Comparison of ENCODE assay signal across 1 cellular context in genomic region chr1:117366281-117366981, GRCh38.
TF ChIP-seq lines count a peak whose summit lies in the region.

No MANE protein-coding gene starts in this region.

TF ChIP-seq in HepG2, 621 proteins besides CTCF, POLR2A, EP300 and RAD21 (continued from another document and continues in another):
- TF ChIP-seq ZNF639 (CRISPR knock-in tag; conservative IDR thresholded peaks at IDR 0.05) (no peak; the same call in 1 of the 2 replicates), ZNF678 (CRISPR knock-in tag; IDR thresholded peaks at IDR 0.05) (no peak), ZNF3 (CRISPR knock-in tag; IDR thresholded peaks at IDR 0.05) (no peak), NFKBIZ (CRISPR knock-in tag; IDR thresholded peaks at IDR 0.05) (no peak), KDM5A (IDR thresholded peaks at IDR 0.05; ENCODE audit: borderline replicate concordance, low read length) (no peak), MXD4 (CRISPR knock-in tag; IDR thresholded peaks at IDR 0.05) (no peak), HOXD1 (CRISPR knock-in tag; IDR thresholded peaks at IDR 0.05) (0 out of 2 replicates have a peak, but pooled peaks have one; percentile 22), FOSL2 (CRISPR knock-in tag; IDR thresholded peaks at IDR 0.05) (no peak), TOPORS (CRISPR knock-in tag; IDR thresholded peaks at IDR 0.05) (no peak), GPN1 (CRISPR knock-in tag; IDR thresholded peaks at IDR 0.05; ENCODE audit: borderline replicate concordance) (no peak), TEAD3 (CRISPR knock-in tag; optimal IDR thresholded peaks at IDR 0.05; ENCODE audit: borderline replicate concordance) (no peak), ZNF160 (CRISPR knock-in tag; IDR thresholded peaks at IDR 0.05) (no peak), MEF2D (CRISPR knock-in tag; IDR thresholded peaks at IDR 0.05) (no peak), ZNF468 (CRISPR knock-in tag; IDR thresholded peaks at IDR 0.05) (no peak), MED1 (CRISPR knock-in tag; IDR thresholded peaks at IDR 0.05) (peak; percentile 42; the same call in 1 of the 2 replicates), CEBPB (IDR thresholded peaks at IDR 0.05; ENCODE audit: borderline replicate concordance, low read depth, low read length) (no peak), ZBTB21 (CRISPR knock-in tag; IDR thresholded peaks at IDR 0.05) (no peak), AGO1 (IDR thresholded peaks at IDR 0.05; ENCODE audit: low read depth, low read length, poor library complexity, severe bottlenecking) (no peak), EZH2 (conservative IDR thresholded peaks at IDR 0.05; ENCODE audit: low read depth, low read length) (no peak), BHLHE40 (IDR thresholded peaks at IDR 0.05; ENCODE audit: low read length) (no peak), ZNF552 (CRISPR knock-in tag; IDR thresholded peaks at IDR 0.05; ENCODE audit: borderline replicate concordance) (no peak), EHMT2 (IDR thresholded peaks at IDR 0.05; ENCODE audit: borderline replicate concordance, low read depth, low read length) (no peak), KLF15 (CRISPR knock-in tag; IDR thresholded peaks at IDR 0.05; ENCODE audit: borderline replicate concordance) (no peak), HCFC1 (IDR thresholded peaks at IDR 0.05; ENCODE audit: low read depth, low read length) (no peak), AHR (CRISPR knock-in tag; IDR thresholded peaks at IDR 0.05) (0 out of 2 replicates have a peak, but pooled peaks have one; percentile 27), NBN (conservative IDR thresholded peaks at IDR 0.05) (no peak), TOE1 (CRISPR knock-in tag; IDR thresholded peaks at IDR 0.05) (no peak), HMG20B (CRISPR knock-in tag; conservative IDR thresholded peaks at IDR 0.05) (no peak), ZNF672 (CRISPR knock-in tag; IDR thresholded peaks at IDR 0.05) (no peak), ZNF484 (CRISPR knock-in tag; IDR thresholded peaks at IDR 0.05; ENCODE audit: borderline replicate concordance, low read depth) (no peak), HDAC1 (CRISPR knock-in tag; IDR thresholded peaks at IDR 0.05) (peak; percentile 37; the same call in 1 of the 2 replicates), KLF12 (CRISPR knock-in tag; IDR thresholded peaks at IDR 0.05; ENCODE audit: borderline replicate concordance) (no peak), SOX13 (IDR thresholded peaks at IDR 0.05) (no peak), SOX13 (CRISPR knock-in tag; conservative IDR thresholded peaks at IDR 0.05 in 1 of 2, IDR thresholded peaks at IDR 0.05 in 1 of 2) (peak in 1 of 2 experiments; percentile 11; a peak in 1 of 4 replicates), ZNF557 (CRISPR knock-in tag; IDR thresholded peaks at IDR 0.05) (no peak), HMGA1 (CRISPR knock-in tag; conservative IDR thresholded peaks at IDR 0.05) (no peak), NFE2L2 (IDR thresholded peaks at IDR 0.05; ENCODE audit: low read length) (no peak), PRMT3 (CRISPR knock-in tag; IDR thresholded peaks at IDR 0.05; ENCODE audit: borderline replicate concordance, low read depth) (peak; percentile 51; the same call in 1 of the 2 replicates), ZNF282 (IDR thresholded peaks at IDR 0.05; ENCODE audit: partially characterized antibody) (no peak), ZNF317 (CRISPR knock-in tag; IDR thresholded peaks at IDR 0.05) (no peak), THYN1 (CRISPR knock-in tag; IDR thresholded peaks at IDR 0.05; ENCODE audit: borderline replicate concordance, low read depth) (no peak), XRCC5 (optimal IDR thresholded peaks at IDR 0.05; ENCODE audit: low read length) (peak; percentile 21), SP2 (CRISPR knock-in tag; IDR thresholded peaks at IDR 0.05) (no peak), ZNF143 (CRISPR knock-in tag; IDR thresholded peaks at IDR 0.05) (no peak), CHD4 (IDR thresholded peaks at IDR 0.05; ENCODE audit: borderline replicate concordance, low read length) (no peak), MNT (IDR thresholded peaks at IDR 0.05) (no peak), KDM2A (CRISPR knock-in tag; IDR thresholded peaks at IDR 0.05; ENCODE audit: borderline replicate concordance, low read depth) (peak; percentile 42; the same call in 1 of the 2 replicates)
- TF ChIP-seq, protein P1, sequence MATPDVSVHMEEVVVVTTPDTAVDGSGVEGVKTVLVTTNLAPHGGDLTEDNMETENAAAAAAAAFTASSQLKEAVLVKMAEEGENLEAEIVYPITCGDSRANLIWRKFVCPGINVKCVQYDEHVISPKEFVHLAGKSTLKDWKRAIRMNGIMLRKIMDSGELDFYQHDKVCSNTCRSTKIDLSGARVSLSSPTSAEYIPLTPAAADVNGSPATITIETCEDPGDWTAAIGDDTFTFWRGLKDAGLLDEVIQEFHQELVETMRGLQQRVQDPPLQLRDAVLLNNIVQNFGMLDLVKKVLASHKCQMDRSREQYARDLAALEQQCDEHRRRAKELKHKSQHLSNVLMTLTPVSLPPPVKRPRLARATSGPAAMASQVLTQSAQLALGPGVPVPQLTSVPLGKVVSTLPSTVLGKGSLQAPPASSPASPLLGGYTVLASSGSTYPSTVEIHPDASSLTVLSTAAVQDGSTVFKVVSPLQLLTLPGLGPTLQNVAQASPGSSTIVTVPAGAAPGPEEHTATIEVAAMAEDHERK (CRISPR knock-in tag; IDR thresholded peaks at IDR 0.05; ENCODE audit: low read depth): no peak
- TF ChIP-seq, protein P2, sequence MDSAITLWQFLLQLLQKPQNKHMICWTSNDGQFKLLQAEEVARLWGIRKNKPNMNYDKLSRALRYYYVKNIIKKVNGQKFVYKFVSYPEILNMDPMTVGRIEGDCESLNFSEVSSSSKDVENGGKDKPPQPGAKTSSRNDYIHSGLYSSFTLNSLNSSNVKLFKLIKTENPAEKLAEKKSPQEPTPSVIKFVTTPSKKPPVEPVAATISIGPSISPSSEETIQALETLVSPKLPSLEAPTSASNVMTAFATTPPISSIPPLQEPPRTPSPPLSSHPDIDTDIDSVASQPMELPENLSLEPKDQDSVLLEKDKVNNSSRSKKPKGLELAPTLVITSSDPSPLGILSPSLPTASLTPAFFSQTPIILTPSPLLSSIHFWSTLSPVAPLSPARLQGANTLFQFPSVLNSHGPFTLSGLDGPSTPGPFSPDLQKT (CRISPR knock-in tag; IDR thresholded peaks at IDR 0.05; ENCODE audit: borderline replicate concordance): no peak
- TF ChIP-seq, protein P3, sequence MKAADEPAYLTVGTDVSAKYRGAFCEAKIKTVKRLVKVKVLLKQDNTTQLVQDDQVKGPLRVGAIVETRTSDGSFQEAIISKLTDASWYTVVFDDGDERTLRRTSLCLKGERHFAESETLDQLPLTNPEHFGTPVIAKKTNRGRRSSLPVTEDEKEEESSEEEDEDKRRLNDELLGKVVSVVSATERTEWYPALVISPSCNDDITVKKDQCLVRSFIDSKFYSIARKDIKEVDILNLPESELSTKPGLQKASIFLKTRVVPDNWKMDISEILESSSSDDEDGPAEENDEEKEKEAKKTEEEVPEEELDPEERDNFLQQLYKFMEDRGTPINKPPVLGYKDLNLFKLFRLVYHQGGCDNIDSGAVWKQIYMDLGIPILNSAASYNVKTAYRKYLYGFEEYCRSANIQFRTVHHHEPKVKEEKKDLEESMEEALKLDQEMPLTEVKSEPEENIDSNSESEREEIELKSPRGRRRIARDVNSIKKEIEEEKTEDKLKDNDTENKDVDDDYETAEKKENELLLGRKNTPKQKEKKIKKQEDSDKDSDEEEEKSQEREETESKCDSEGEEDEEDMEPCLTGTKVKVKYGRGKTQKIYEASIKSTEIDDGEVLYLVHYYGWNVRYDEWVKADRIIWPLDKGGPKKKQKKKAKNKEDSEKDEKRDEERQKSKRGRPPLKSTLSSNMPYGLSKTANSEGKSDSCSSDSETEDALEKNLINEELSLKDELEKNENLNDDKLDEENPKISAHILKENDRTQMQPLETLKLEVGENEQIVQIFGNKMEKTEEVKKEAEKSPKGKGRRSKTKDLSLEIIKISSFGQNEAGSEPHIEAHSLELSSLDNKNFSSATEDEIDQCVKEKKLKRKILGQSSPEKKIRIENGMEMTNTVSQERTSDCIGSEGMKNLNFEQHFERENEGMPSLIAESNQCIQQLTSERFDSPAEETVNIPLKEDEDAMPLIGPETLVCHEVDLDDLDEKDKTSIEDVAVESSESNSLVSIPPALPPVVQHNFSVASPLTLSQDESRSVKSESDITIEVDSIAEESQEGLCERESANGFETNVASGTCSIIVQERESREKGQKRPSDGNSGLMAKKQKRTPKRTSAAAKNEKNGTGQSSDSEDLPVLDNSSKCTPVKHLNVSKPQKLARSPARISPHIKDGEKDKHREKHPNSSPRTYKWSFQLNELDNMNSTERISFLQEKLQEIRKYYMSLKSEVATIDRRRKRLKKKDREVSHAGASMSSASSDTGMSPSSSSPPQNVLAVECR (CRISPR knock-in tag; IDR thresholded peaks at IDR 0.05; ENCODE audit: borderline replicate concordance): peak; percentile 9; the same call in 1 of the 2 replicates
- TF ChIP-seq, protein P4, sequence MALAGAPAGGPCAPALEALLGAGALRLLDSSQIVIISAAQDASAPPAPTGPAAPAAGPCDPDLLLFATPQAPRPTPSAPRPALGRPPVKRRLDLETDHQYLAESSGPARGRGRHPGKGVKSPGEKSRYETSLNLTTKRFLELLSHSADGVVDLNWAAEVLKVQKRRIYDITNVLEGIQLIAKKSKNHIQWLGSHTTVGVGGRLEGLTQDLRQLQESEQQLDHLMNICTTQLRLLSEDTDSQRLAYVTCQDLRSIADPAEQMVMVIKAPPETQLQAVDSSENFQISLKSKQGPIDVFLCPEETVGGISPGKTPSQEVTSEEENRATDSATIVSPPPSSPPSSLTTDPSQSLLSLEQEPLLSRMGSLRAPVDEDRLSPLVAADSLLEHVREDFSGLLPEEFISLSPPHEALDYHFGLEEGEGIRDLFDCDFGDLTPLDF (CRISPR knock-in tag; IDR thresholded peaks at IDR 0.05): no peak; the same call in 1 of the 2 replicates
- TF ChIP-seq, protein P5, sequence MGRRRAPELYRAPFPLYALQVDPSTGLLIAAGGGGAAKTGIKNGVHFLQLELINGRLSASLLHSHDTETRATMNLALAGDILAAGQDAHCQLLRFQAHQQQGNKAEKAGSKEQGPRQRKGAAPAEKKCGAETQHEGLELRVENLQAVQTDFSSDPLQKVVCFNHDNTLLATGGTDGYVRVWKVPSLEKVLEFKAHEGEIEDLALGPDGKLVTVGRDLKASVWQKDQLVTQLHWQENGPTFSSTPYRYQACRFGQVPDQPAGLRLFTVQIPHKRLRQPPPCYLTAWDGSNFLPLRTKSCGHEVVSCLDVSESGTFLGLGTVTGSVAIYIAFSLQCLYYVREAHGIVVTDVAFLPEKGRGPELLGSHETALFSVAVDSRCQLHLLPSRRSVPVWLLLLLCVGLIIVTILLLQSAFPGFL (CRISPR knock-in tag; IDR thresholded peaks at IDR 0.05): no peak
- TF ChIP-seq, protein P6, sequence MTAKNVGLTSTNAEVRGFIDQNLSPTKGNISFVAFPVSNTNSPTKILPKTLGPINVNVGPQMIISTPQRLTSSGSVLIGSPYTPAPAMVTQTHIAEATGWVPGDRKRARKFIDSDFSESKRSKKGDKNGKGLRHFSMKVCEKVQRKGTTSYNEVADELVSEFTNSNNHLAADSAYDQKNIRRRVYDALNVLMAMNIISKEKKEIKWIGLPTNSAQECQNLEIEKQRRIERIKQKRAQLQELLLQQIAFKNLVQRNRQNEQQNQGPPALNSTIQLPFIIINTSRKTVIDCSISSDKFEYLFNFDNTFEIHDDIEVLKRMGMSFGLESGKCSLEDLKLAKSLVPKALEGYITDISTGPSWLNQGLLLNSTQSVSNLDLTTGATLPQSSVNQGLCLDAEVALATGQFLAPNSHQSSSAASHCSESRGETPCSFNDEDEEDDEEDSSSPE (CRISPR knock-in tag; IDR thresholded peaks at IDR 0.05): no peak; the same call in 1 of the 2 replicates
- TF ChIP-seq, protein P7, sequence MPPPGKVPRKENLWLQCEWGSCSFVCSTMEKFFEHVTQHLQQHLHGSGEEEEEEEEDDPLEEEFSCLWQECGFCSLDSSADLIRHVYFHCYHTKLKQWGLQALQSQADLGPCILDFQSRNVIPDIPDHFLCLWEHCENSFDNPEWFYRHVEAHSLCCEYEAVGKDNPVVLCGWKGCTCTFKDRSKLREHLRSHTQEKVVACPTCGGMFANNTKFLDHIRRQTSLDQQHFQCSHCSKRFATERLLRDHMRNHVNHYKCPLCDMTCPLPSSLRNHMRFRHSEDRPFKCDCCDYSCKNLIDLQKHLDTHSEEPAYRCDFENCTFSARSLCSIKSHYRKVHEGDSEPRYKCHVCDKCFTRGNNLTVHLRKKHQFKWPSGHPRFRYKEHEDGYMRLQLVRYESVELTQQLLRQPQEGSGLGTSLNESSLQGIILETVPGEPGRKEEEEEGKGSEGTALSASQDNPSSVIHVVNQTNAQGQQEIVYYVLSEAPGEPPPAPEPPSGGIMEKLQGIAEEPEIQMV (CRISPR knock-in tag; IDR thresholded peaks at IDR 0.05; ENCODE audit: low read depth): peak; percentile 28; the same call in 1 of the 2 replicates
- TF ChIP-seq, protein P8, sequence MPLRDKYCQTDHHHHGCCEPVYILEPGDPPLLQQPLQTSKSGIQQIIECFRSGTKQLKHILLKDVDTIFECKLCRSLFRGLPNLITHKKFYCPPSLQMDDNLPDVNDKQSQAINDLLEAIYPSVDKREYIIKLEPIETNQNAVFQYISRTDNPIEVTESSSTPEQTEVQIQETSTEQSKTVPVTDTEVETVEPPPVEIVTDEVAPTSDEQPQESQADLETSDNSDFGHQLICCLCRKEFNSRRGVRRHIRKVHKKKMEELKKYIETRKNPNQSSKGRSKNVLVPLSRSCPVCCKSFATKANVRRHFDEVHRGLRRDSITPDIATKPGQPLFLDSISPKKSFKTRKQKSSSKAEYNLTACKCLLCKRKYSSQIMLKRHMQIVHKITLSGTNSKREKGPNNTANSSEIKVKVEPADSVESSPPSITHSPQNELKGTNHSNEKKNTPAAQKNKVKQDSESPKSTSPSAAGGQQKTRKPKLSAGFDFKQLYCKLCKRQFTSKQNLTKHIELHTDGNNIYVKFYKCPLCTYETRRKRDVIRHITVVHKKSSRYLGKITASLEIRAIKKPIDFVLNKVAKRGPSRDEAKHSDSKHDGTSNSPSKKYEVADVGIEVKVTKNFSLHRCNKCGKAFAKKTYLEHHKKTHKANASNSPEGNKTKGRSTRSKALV (CRISPR knock-in tag; IDR thresholded peaks at IDR 0.05): no peak
